In the genomic region with DNA sequence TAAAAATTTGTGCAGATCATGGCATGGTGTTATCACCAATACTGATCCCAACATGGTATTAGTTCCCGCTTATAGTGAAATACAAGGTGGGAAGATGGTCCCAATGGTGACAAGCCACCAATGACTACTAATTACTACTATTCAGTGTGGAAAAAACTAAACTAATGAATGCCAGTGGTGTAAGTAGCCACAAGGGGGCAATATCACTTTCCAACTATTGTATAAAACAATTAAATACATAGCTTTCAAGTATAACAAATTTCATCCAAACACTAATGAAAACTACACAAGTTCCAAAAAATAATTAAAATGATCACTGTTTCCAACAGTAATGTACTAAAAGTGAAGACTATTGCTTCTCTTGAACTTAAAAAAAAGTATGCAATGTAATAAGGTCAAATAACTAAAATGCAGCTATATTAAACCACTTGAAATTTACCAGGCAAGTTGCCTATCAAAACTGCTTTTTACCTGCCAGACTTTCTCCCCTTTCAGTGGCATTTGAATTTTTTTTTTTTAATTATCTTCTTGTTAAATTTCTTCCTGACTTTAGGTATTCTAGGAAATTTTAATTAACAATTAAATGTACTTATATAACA, we compare ENCODE assay signal across 8 cellular contexts. TPM values are rescaled to one million over a fixed set of nuclear protein-coding genes. Genes with fewer than 3 reads are reported as not detected.
DNase-seq lines count a peak whose midpoint lies in the region; ATAC-seq, FAIRE-seq and TF ChIP-seq lines count a peak whose summit lies in the region.

No MANE protein-coding gene starts in this region.

- TF ChIP-seq RAD21 in HepG2 (CRISPR knock-in tag; IDR thresholded peaks at IDR 0.05) = peak; percentile 41; the same call in 1 of the 2 replicates

- no peak overlapping the region for H3K9ac ChIP-seq in HepG2 (ENCODE audit: insufficient read depth, low read depth, low read length)

- BruUV-seq in HepG2 (replicated peaks; lab: Mats Ljungman, UMichigan) = no TSS peak

- POLR2A ChIA-PET in HepG2 (lab: Yijun Ruan, JAX) = interaction anchor here (1.2 to 2.6 kb wide), 4 partner anchors 163 to 195 kb away, joined by 3 to 39 read pairs (median 16); a partner anchor contains a TSS

- intact Hi-C loops in HepG2 (cut with micrococcal nuclease; ENCODE audit: unreplicated experiment) = loop anchor here (1.0 to 5.0 kb wide), 2 partner anchors 162 to 177 kb away; a partner anchor contains a TSS

- no peak overlapping the region for H3K4me3 ChIP-seq in HepG2 (replicated peaks in 1 of 3; ENCODE audit: insufficient read depth in 1 of 3, low read depth in 2 of 3, low read length in 3 of 3)

- peaks cover 0 to 20% of the 10 kb centered on the region in 2 experiments; a peak in 3 of 5 replicates for H3K36me3 ChIP-seq in HepG2 (replicated peaks in 1 of 2; ENCODE audit: control insufficient read depth in 1 of 2, insufficient read depth in 2 of 2, low read length in 2 of 2)

- TF ChIP-seq EP300 in HepG2 (IDR thresholded peaks at IDR 0.05; ENCODE audit: low read depth in 2 of 2, low read length in 2 of 2) (no peak), HepG2 (CRISPR knock-in tag; IDR thresholded peaks at IDR 0.05; ENCODE audit: borderline replicate concordance) (no peak)

- H3K27ac ChIP-seq in HepG2 (ENCODE audit: extremely low read length, insufficient read depth, low read length) = no peak overlapping the region

- FAIRE-seq in GM19239 (lab: Jason Lieb, UNC) (peak; percentile 84), HepG2 (lab: Jason Lieb, UNC) (peak; percentile 18)

- in situ Hi-C loops in T47D (cut with HindIII; ENCODE audit: low pct_unique_long_range_greater_than_20kb, low sequenced_read_pairs) = loop anchor here (25.0 kb wide), 1 partner anchor 167 kb away; a partner anchor contains a TSS
- in situ Hi-C loops in HepG2 (cut with HindIII; ENCODE audit: extremely low pct_ligation_motif_present, low pct_unique_long_range_greater_than_20kb) = loop anchor here (5.0 kb wide), 1 partner anchor 162 kb away; a partner anchor contains a TSS

- H4K20me1 ChIP-seq in HepG2 (ENCODE audit: insufficient read depth, low read length) = no peaks in the 10 kb centered on the region

- CTCF ChIA-PET in HepG2 (lab: Yijun Ruan, JAX; ENCODE audit: low intra/inter-chr PET ratio, low total read pairs) = interaction anchor here (2.5 kb wide), 1 partner anchor 177 kb away, joined by 24 read pairs; no protein-coding TSS in a partner anchor

- no peaks in the 10 kb centered on the region for H3K9me3 ChIP-seq in HepG2 (ENCODE audit: low read length)

- WGBS in HepG2 (ENCODE audit: low lambda C conversion rate) = 82% methylated on average over 1 of the region's 1 CpG

- peaks cover 41% of the 10 kb centered on the region for H3K4me1 ChIP-seq in HepG2 (ENCODE audit: insufficient read depth, low read length)

- H2AFZ ChIP-seq in HepG2 (ENCODE audit: low read length) = no peak overlapping the region

- DNase-seq in AG20443 (ENCODE audit: low spot score) = peak; percentile 37
- no peak for DNase-seq in GM19239 (ENCODE audit: insufficient read length, low spot score)
- peak; percentile 24 for DNase-seq in NCI-H524 treated with DMSO at 0.1 percent for 48 hours (lab: John Stamatoyannopoulos, UW)
- peak; percentile 44 to 65 for DNase-seq in T47D (ENCODE audit: low read depth in 1 of 2, low spot score in 1 of 2)
- peak; percentile 27 for DNase-seq in HepG2 (ENCODE audit: low spot score)

- no peaks in the 10 kb centered on the region for H3K79me2 ChIP-seq in HepG2 (ENCODE audit: insufficient read depth, low read length)

- ATAC-seq in HepG2 = no peak
- no peak for ATAC-seq in HG02623 (IDR thresholded peaks at IDR 0.05; ENCODE audit: unreplicated experiment)
- ATAC-seq in GM21367 (IDR thresholded peaks at IDR 0.05; ENCODE audit: unreplicated experiment) = no peak
- ATAC-seq in HG03457 (IDR thresholded peaks at IDR 0.05; ENCODE audit: unreplicated experiment) = no peak

- no peaks in the 10 kb centered on the region for H3K27me3 ChIP-seq in HepG2 (ENCODE audit: control insufficient read depth in 1 of 2, insufficient read depth in 2 of 2, low read length in 2 of 2)

- H3K4me2 ChIP-seq in HepG2 (ENCODE audit: low read depth, low read length) = no peak overlapping the region

- no peak for TF ChIP-seq POLR2A in HepG2 (IDR thresholded peaks at IDR 0.05; ENCODE audit: insufficient read depth in 1 of 2, low read depth in 2 of 2, low read length in 2 of 2)

- TF ChIP-seq CTCF in HepG2 (CRISPR knock-in tag; IDR thresholded peaks at IDR 0.05) = peak; percentile 62

TF ChIP-seq in HepG2, 621 proteins besides CTCF, POLR2A, EP300 and RAD21:
- TF ChIP-seq ATF7-NPFF (CRISPR knock-in tag; IDR thresholded peaks at IDR 0.05; ENCODE audit: low read depth) (no peak), NCOA2 (CRISPR knock-in tag; IDR thresholded peaks at IDR 0.05) (no peak), ZNF567 (CRISPR knock-in tag; IDR thresholded peaks at IDR 0.05; ENCODE audit: borderline replicate concordance) (no peak), ZNF383 (CRISPR knock-in tag; IDR thresholded peaks at IDR 0.05; ENCODE audit: borderline replicate concordance) (no peak), ZFP36L1 (CRISPR knock-in tag; IDR thresholded peaks at IDR 0.05) (no peak), CHD2 (IDR thresholded peaks at IDR 0.05; ENCODE audit: low read depth, low read length) (no peak), ZNF773 (CRISPR knock-in tag; IDR thresholded peaks at IDR 0.05; ENCODE audit: borderline replicate concordance) (no peak), SMC3 (IDR thresholded peaks at IDR 0.05; ENCODE audit: low read length) (peak; percentile 67), STAG1 (CRISPR knock-in tag; IDR thresholded peaks at IDR 0.05) (peak; percentile 58), REXO4 (CRISPR knock-in tag; IDR thresholded peaks at IDR 0.05; ENCODE audit: borderline replicate concordance) (no peak), ZNF788 (CRISPR knock-in tag; IDR thresholded peaks at IDR 0.05; ENCODE audit: borderline replicate concordance) (no peak)
- TF ChIP-seq, protein P1, sequence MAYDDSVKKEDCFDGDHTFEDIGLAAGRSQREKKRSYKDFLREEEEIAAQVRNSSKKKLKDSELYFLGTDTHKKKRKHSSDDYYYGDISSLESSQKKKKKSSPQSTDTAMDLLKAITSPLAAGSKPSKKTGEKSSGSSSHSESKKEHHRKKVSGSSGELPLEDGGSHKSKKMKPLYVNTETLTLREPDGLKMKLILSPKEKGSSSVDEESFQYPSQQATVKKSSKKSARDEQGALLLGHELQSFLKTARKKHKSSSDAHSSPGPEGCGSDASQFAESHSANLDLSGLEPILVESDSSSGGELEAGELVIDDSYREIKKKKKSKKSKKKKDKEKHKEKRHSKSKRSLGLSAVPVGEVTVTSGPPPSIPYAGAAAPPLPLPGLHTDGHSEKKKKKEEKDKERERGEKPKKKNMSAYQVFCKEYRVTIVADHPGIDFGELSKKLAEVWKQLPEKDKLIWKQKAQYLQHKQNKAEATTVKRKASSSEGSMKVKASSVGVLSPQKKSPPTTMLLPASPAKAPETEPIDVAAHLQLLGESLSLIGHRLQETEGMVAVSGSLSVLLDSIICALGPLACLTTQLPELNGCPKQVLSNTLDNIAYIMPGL (CRISPR knock-in tag; IDR thresholded peaks at IDR 0.05; ENCODE audit: borderline replicate concordance in 1 of 2, low read depth in 1 of 2) = no peak
- TF ChIP-seq, protein P2, sequence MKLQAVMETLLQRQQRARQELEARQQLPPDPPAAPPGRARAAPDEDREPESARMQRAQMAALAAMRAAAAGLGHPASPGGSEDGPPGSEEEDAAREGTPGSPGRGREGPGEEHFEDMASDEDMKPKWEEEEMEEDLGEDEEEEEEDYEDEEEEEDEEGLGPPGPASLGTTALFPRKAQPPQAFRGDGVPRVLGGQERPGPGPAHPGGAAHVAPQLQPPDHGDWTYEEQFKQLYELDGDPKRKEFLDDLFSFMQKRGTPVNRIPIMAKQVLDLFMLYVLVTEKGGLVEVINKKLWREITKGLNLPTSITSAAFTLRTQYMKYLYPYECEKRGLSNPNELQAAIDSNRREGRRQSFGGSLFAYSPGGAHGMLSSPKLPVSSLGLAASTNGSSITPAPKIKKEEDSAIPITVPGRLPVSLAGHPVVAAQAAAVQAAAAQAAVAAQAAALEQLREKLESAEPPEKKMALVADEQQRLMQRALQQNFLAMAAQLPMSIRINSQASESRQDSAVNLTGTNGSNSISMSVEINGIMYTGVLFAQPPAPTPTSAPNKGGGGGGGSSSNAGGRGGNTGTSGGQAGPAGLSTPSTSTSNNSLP (IDR thresholded peaks at IDR 0.05; ENCODE audit: low read depth, low read length) = 0 out of 2 replicates have a peak, but pooled peaks have one; percentile 27

RNA-seq across cellular contexts. Expression of a gene that starts 58.0 kb away (rescaled TPM):
- total RNA-seq in HepG2 (2016; rRNA removed; fragmentation: Illumina TruSeq; extraction: Trizol) = not detected in 2 replicates
- total RNA-seq in HepG2 (2016; cell fraction: cytosol; rRNA removed; fragmentation: Illumina TruSeq; extraction: Trizol; ENCODE audit: low read depth) = not detected in 2 replicates
- total RNA-seq in HepG2 (2016; cell fraction: insoluble cytoplasmic fraction; rRNA removed; fragmentation: Illumina TruSeq; extraction: Trizol) = not detected in 2 replicates
- total RNA-seq in HepG2 (2016; cell fraction: membrane; rRNA removed; fragmentation: Illumina TruSeq; extraction: Trizol) = not detected in 2 replicates
- total RNA-seq in HepG2 (2016; cell fraction: nucleus; rRNA removed; fragmentation: Illumina TruSeq; extraction: Trizol) = not detected in 2 replicates
- not detected in 2 replicates for polyA plus RNA-seq in HepG2 (2011; rRNA removed)
- 0.01 TPM in 1 of 2 replicates, not detected in the other for polyA plus RNA-seq in HepG2 (2011; cell fraction: cytosol; rRNA removed)
- polyA plus RNA-seq in HepG2 (2011; cell fraction: nucleus; rRNA removed) = 0.05 TPM in 1 of 2 replicates, not detected in the other
- polyA plus RNA-seq in HepG2 (2012) = 0.07 and 0.28 TPM in 2 replicates
- not detected in 2 replicates for polyA plus RNA-seq in HepG2 (2016; cell fraction: cytosol; fragmentation: Illumina TruSeq; extraction: Trizol; ENCODE audit: low read depth)
- not detected in 2 replicates for polyA plus RNA-seq in HepG2 (2016; cell fraction: insoluble cytoplasmic fraction; fragmentation: Illumina TruSeq; extraction: Trizol; ENCODE audit: low read depth)
- polyA plus RNA-seq in HepG2 (2016; cell fraction: membrane; fragmentation: Illumina TruSeq; extraction: Trizol; ENCODE audit: low read depth) = not detected in 2 replicates
- not detected in 2 replicates for polyA plus RNA-seq in HepG2 (2016; cell fraction: nucleus; fragmentation: Illumina TruSeq; extraction: Trizol; ENCODE audit: insufficient read depth, low read depth)
- 4.1 TPM in 1 of 2 replicates, not detected in the other for polyA minus RNA-seq in HepG2 (2011; rRNA and poly(A)+ RNA removed; ENCODE audit: low replicate concordance)
- polyA minus RNA-seq in HepG2 (2011; cell fraction: cytosol; rRNA and poly(A)+ RNA removed) = not detected in 2 replicates
- polyA minus RNA-seq in HepG2 (2011; cell fraction: nucleus; rRNA and poly(A)+ RNA removed) = not detected in 2 replicates
